In the genomic region with DNA sequence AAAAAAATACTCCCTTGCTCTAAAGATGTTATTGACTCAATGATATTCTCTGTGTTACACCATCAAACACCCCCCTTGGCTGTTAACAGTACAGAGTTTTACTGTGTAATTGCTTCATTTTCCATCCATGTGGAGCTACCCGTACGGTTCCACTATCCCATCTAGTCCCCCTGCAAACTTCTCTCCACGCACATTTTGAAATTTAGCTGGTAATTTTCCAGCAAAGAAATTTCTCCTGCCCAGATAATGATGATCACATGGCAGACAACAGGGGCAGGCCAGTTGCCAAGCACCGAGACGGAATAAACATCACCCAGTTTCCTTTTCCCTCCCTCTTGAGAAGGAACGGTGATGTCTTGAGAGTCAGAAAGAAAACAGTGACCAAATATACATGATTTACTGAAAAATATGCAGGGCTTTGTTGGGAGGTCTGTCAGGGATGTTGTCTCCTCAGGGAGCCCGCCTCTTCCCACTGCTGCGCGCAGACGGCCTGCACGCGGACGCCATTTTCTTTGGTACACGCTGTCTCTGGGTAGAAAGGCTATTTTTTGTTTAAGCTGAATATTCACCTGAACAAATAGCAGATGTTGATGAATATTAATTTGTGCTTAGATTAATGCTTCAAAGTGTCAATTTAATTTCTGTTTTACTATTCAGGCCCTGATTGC, we compare ENCODE assay signal across 1 cellular context.
TF ChIP-seq lines count a peak whose summit lies in the region.

No MANE protein-coding gene starts in this region.

TF ChIP-seq in H1, 55 proteins besides CTCF, POLR2A, EP300 and RAD21:
- 0 out of 2 replicates have a peak, but pooled peaks have one; percentile 43 for TF ChIP-seq YY1 (IDR thresholded peaks at IDR 0.05; ENCODE audit: low read depth, low read length)
- TF ChIP-seq TAF7 (optimal IDR thresholded peaks at IDR 0.05; ENCODE audit: borderline replicate concordance, low read depth, low read length): no peak
